Comparison of ENCODE assay signal across 8 cellular contexts in genomic region chr6:150006961-150007464, GRCh38. TPM values are rescaled to one million over a fixed set of nuclear protein-coding genes. Genes with fewer than 3 reads are reported as not detected.
A peak's percentile ranks its signal among the peaks of the same experiment; 100 is the strongest.
DNase-seq lines count a peak whose midpoint lies in the region; ATAC-seq lines count a peak whose summit lies in the region.

No MANE protein-coding gene starts in this region.

- DNase-seq in DMS53 (lab: John Stamatoyannopoulos, UW) = peak; percentile 66
- DNase-seq in DMS53 treated with DMSO at 0.1 percent for 48 hours (lab: John Stamatoyannopoulos, UW; ENCODE audit: unreplicated experiment) = no peak
- peak; percentile 75 for DNase-seq in Jurkat, Clone E6-1 (ENCODE audit: low read depth, low spot score)
- peak; percentile 53 for DNase-seq in activated CD8-positive, alpha-beta T cell treated with anti-CD3 and anti-CD28 coated beads, Interleukin-2, amount 10 ng/mL, durations not matched to agents 7 days and 5 days
- DNase-seq in islet precursor cell = peak; percentile 51
- no peak for DNase-seq in medulla oblongata (ENCODE audit: extremely low spot score)
- DNase-seq in NCI-H2029 (lab: John Stamatoyannopoulos, UW) = no peak

- peaks cover 41% of the 10 kb centered on the region for H3K4me1 Mint-ChIP-seq in activated CD8-positive, alpha-beta T cell treated with anti-CD3 and anti-CD28 coated beads, Interleukin-2, amount 10 ng/mL, durations not matched to agents 7 days and 5 days (ENCODE audit: low read depth)

- H3K27me3 Mint-ChIP-seq in activated CD8-positive, alpha-beta T cell treated with anti-CD3 and anti-CD28 coated beads, Interleukin-2, amount 10 ng/mL, durations not matched to agents 7 days and 5 days (ENCODE audit: low read depth) = peaks cover 35% of the 10 kb centered on the region

- H3K4me3 ChIP-seq in Jurkat, Clone E6-1 (ENCODE audit: low read length) = no peak overlapping the region

- ATAC-seq in activated CD8-positive, alpha-beta T cell treated with anti-CD3 and anti-CD28 coated beads, Interleukin-2, amount 10 ng/mL, durations not matched to agents 7 days and 5 days = no peak
- no peak for ATAC-seq in HG03354 (IDR thresholded peaks at IDR 0.05; ENCODE audit: poor library complexity, severe bottlenecking, unreplicated experiment)

- no peak overlapping the region for H3K27ac Mint-ChIP-seq in activated CD8-positive, alpha-beta T cell treated with anti-CD3 and anti-CD28 coated beads, Interleukin-2, amount 10 ng/mL, durations not matched to agents 7 days and 5 days

- H3K9me3 Mint-ChIP-seq in activated CD8-positive, alpha-beta T cell treated with anti-CD3 and anti-CD28 coated beads, Interleukin-2, amount 10 ng/mL, durations not matched to agents 7 days and 5 days (ENCODE audit: insufficient read depth) = no peaks in the 10 kb centered on the region

- H3K36me3 Mint-ChIP-seq in activated CD8-positive, alpha-beta T cell treated with anti-CD3 and anti-CD28 coated beads, Interleukin-2, amount 10 ng/mL, durations not matched to agents 7 days and 5 days (ENCODE audit: low read depth) = peaks cover 9% of the 10 kb centered on the region

- CTCF ChIA-PET in activated CD8-positive, alpha-beta T cell treated with anti-CD3 and anti-CD28 coated beads, Interleukin-2, amount 10 ng/mL, durations not matched to agents 7 days and 5 days (lab: Charles Lee) = interaction anchor here (1.0 to 2.7 kb wide), 6 partner anchors 10 to 83 kb away, joined by 3 to 15 read pairs (median 3); no protein-coding TSS in a partner anchor

- H3K4me3 Mint-ChIP-seq in activated CD8-positive, alpha-beta T cell treated with anti-CD3 and anti-CD28 coated beads, Interleukin-2, amount 10 ng/mL, durations not matched to agents 7 days and 5 days = no peak overlapping the region

- POLR2A ChIA-PET in activated CD8-positive, alpha-beta T cell treated with anti-CD3 and anti-CD28 coated beads, Interleukin-2, amount 10 ng/mL, durations not matched to agents 7 days and 5 days (lab: Charles Lee) = no interaction called here

RNA-seq across cellular contexts. Expression of gene RAET1L, which starts 18.3 kb away (rescaled TPM):
- polyA plus RNA-seq in Jurkat, Clone E6-1 (2012; ENCODE audit: insufficient read depth, insufficient read length) = not detected
- not detected for total RNA-seq in activated CD8-positive, alpha-beta T cell treated with anti-CD3 and anti-CD28 coated beads, Interleukin-2, amount 10 ng/mL, durations not matched to agents 7 days and 5 days

RNA-seq across cellular contexts. Expression of gene ULBP1, which starts 43.3 kb away (rescaled TPM):
- polyA plus RNA-seq in Jurkat, Clone E6-1 (2012; ENCODE audit: insufficient read depth, insufficient read length) = 8.6 TPM
- under 1 TPM; 0.65 to 0.71 TPM for total RNA-seq in activated CD8-positive, alpha-beta T cell treated with anti-CD3 and anti-CD28 coated beads, Interleukin-2, amount 10 ng/mL, durations not matched to agents 7 days and 5 days

Comparison
In these comparisons a context has a peak if more than half of its experiments do, and no peak if none do; other contexts are left out.
1. DNase-seq: peak in DMS53 (single experiment), Jurkat, Clone E6-1 (single experiment), activated CD8-positive, alpha-beta T cell treated with anti-CD3 and anti-CD28 coated beads, Interleukin-2, amount 10 ng/mL, durations not matched to agents 7 days and 5 days (single experiment) and islet precursor cell (single experiment); none in DMS53 treated with DMSO at 0.1 percent for 48 hours (single experiment), medulla oblongata (single experiment) and NCI-H2029 (single experiment).